In the genomic region with DNA sequence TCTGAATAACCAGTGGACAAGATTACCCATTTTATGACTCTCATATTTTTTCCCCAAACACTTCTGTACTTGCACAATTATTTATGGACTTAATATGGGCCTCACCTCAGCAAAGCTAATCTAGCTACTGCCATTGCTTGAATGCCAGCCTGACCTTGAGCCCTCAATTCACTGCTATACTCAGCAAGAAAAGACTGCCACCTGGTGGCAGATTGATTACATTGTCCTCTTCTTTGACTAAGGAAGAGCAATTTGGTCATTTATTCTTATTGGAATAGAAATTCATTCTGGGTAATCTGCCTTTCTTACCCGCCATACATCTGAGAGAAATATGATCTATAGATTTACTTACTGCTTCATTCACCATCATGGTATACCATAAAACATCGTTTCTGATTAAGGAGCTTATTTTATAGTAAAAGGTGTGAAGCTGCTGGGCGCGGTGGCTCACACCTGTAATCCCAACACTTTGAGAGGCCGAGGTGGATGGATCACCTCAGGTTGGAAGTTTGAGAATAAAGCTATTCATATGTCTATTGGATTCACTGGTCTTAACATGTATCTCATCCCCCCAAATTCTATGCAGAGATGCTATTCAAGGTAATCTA, we compare ENCODE assay signal across 8 cellular contexts. TPM values are rescaled to one million over a fixed set of nuclear protein-coding genes. Genes with fewer than 3 reads are reported as not detected.
DNase-seq lines count a peak whose midpoint lies in the region; ATAC-seq and TF ChIP-seq lines count a peak whose summit lies in the region.

No MANE protein-coding gene starts in this region.

- no peak overlapping the region for H3K4me3 ChIP-seq in astrocyte of the spinal cord (ENCODE audit: low read depth, low read length)
- H3K4me3 ChIP-seq in smooth muscle cell = no peak overlapping the region

- H3F3A ChIP-seq in smooth muscle cell (ENCODE audit: low read depth) = no peaks in the 10 kb centered on the region

- H3K4me1 ChIP-seq in smooth muscle cell (ENCODE audit: low read depth) = no peaks in the 10 kb centered on the region

- no peaks in the 10 kb centered on the region for H4K20me1 ChIP-seq in smooth muscle cell (ENCODE audit: low read depth)

- no peaks in the 10 kb centered on the region for H3K36me3 ChIP-seq in smooth muscle cell (ENCODE audit: low read depth)

- H3K27me3 ChIP-seq in smooth muscle cell (ENCODE audit: low read depth) = no peaks in the 10 kb centered on the region

- DNase-seq in NCI-H1436 (lab: John Stamatoyannopoulos, UW) = peak; percentile 79
- peak; percentile 69 for DNase-seq in T follicular helper cell (ENCODE audit: low read depth)
- peak; percentile 83 for DNase-seq in astrocyte of the spinal cord (ENCODE audit: low read depth, low spot score)
- DNase-seq in hippocampal formation (lab: John Stamatoyannopoulos, UW) = peak; percentile 47 to 87
- no peak for DNase-seq in smooth muscle cell (lab: John Stamatoyannopoulos, UW; ENCODE audit: unreplicated experiment)

- no peak overlapping the region for H2AFZ ChIP-seq in smooth muscle cell (ENCODE audit: low read depth)

- H3K27ac ChIP-seq in smooth muscle cell (ENCODE audit: low read depth) = no peak overlapping the region

- no peaks in the 10 kb centered on the region for H3K9me3 ChIP-seq in smooth muscle cell (replicated peaks; ENCODE audit: low read depth)

- H3K79me2 ChIP-seq in smooth muscle cell (ENCODE audit: low read depth) = no peaks in the 10 kb centered on the region

- in situ Hi-C loops in astrocyte of the spinal cord (cut with HindIII; ENCODE audit: low sequenced_read_pairs) = no loop called here

- peak; percentile 70 for ATAC-seq in HG02571 (IDR thresholded peaks at IDR 0.05; ENCODE audit: unreplicated experiment)
- no peak for ATAC-seq in HG02970 (IDR thresholded peaks at IDR 0.05; ENCODE audit: low FRiP score, unreplicated experiment)

- 53% methylated on average over 5 of the region's 5 CpGs for WGBS in smooth muscle cell (ENCODE audit: low lambda C conversion rate)

- no peak overlapping the region for H3K9ac ChIP-seq in smooth muscle cell (ENCODE audit: low read depth)

- peak; percentile 68 for TF ChIP-seq CTCF in GM12873 (IDR thresholded peaks at IDR 0.05; ENCODE audit: insufficient read depth, low read depth, low read length, missing control alignments)
- peak; percentile 61 for TF ChIP-seq CTCF in astrocyte of the spinal cord (IDR thresholded peaks at IDR 0.05; ENCODE audit: low read depth, low read length)
- TF ChIP-seq CTCF in smooth muscle cell (IDR thresholded peaks at IDR 0.05; ENCODE audit: borderline replicate concordance, insufficient read depth, poor library complexity, severe bottlenecking) = peak; percentile 79

- H3K4me2 ChIP-seq in smooth muscle cell = no peak overlapping the region

RNA-seq across cellular contexts. Expression of gene DIPK1A, which starts 32.9 kb away (rescaled TPM):
- total RNA-seq in smooth muscle cell = 8.3 and 8.4 TPM in 2 replicates
- polyA plus RNA-seq in smooth muscle cell = 7.3 and 8.4 TPM in 2 replicates
